In the genomic region with DNA sequence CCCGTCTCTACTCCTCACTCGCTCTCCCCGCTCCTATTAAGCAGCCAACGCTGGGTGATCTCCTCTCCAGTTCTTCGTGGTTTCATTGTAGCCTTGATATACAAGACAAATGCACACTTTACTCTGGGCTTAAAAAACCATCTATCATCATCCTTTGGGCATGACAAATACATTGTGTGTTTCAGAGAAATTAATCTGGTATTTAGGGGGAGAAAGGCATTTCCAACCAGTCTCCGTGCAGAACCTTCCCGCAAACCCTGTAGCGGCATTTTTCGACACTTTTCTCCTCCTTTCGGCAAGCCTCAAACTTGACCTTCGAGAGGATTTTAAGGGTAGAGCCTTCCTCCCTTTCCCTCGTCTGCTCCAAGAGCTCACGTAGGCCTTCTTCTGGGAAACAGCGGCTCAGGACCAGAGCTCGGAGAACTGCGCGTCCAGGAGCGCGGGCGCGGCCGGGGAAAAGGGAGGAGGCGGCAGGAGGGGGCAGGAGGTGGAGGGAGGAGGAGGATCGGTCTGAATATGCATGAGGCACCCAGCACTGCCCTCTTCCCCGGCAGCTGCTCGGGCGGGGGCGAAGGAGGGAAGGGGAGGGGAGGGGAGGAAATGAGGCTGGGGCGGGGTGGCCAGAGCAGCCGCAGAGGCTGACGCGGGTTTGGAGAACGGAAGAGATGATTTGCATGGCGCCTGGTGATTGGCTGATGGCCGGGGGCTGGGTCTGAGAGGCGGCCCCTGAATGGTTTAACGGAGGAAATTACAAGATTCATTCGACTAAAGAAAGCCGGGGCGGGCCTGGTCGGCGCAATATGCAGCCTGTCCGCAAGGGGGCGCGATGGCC, we compare ENCODE assay signal across 8 cellular contexts.
DNase-seq lines count a peak whose midpoint lies in the region; ATAC-seq, FAIRE-seq and TF ChIP-seq lines count a peak whose summit lies in the region.

No MANE protein-coding gene starts in this region.

- H3K9me3 Mint-ChIP-seq in central memory CD8-positive, alpha-beta T cell: no peaks in the 10 kb centered on the region

- H3K79me2 ChIP-seq in keratinocyte (ENCODE audit: control insufficient read depth, insufficient read depth, low read length): no peaks in the 10 kb centered on the region

- no peaks in the 10 kb centered on the region for H3K9me3 ChIP-seq in keratinocyte (ENCODE audit: control insufficient read depth, low read depth, low read length)

- H4K20me1 ChIP-seq in keratinocyte (ENCODE audit: control insufficient read depth, extremely low read depth, insufficient read depth, low read length): no peaks in the 10 kb centered on the region

- peaks cover 3% of the 10 kb centered on the region for H3K36me3 Mint-ChIP-seq in central memory CD8-positive, alpha-beta T cell (ENCODE audit: insufficient read depth)

- dilution Hi-C loops in keratinocyte (cut with MboI; ENCODE audit: extremely low pct_ligation_motif_present, low sequenced_read_pairs): no loop called here

- H3K4me3 Mint-ChIP-seq in central memory CD8-positive, alpha-beta T cell: no peak overlapping the region

- peaks cover 18% of the 10 kb centered on the region for H3K4me1 ChIP-seq in keratinocyte (ENCODE audit: control insufficient read depth, extremely low read depth, insufficient read depth, low read length)

- H3K36me3 ChIP-seq in keratinocyte (ENCODE audit: control insufficient read depth in 2 of 2, extremely low read depth in 1 of 2, insufficient read depth in 2 of 2, low read length in 2 of 2): no peaks in the 10 kb centered on the region

- H3K27ac ChIP-seq in keratinocyte (ENCODE audit: control insufficient read depth, insufficient read depth, low read length): no peak overlapping the region

- peak; percentile 36 to 78 (median 73) for TF ChIP-seq CTCF in keratinocyte (optimal IDR thresholded peaks at IDR 0.05 in 1 of 3, IDR thresholded peaks at IDR 0.05 in 1 of 3, conservative IDR thresholded peaks at IDR 0.05 in 1 of 3; ENCODE audit: extremely low read depth in 1 of 3, insufficient read depth in 2 of 3, low read length in 3 of 3)

- peak; percentile 66 for FAIRE-seq in keratinocyte (lab: Jason Lieb, UNC)

- H3K9me1 ChIP-seq in keratinocyte (ENCODE audit: control insufficient read depth, extremely low read depth, insufficient read depth, low read length): no peaks in the 10 kb centered on the region

- H3K27ac Mint-ChIP-seq in central memory CD8-positive, alpha-beta T cell (ENCODE audit: low read depth): no peak overlapping the region

- H3K27me3 ChIP-seq in keratinocyte (ENCODE audit: control insufficient read depth, extremely low read depth, insufficient read depth, low read length): peaks cover 55% of the 10 kb centered on the region

- H3K4me3 ChIP-seq in keratinocyte (ENCODE audit: control insufficient read depth in 2 of 3, extremely low read depth in 1 of 3, insufficient read depth in 2 of 3, low read depth in 1 of 3, low read length in 3 of 3): peak overlapping the region; percentile 35 to 83 (median 67)

- ATAC-seq in GM19025 (IDR thresholded peaks at IDR 0.05; ENCODE audit: low read depth, unreplicated experiment): peak; percentile 78
- ATAC-seq in HG03280 (IDR thresholded peaks at IDR 0.05; ENCODE audit: unreplicated experiment): peak; percentile 97
- ATAC-seq in central memory CD8-positive, alpha-beta T cell (replicated peaks; ENCODE audit: extremely low read depth, poor library complexity, severe bottlenecking): peak; percentile 89

- peak overlapping the region; percentile 90 for H2AFZ ChIP-seq in keratinocyte (ENCODE audit: control insufficient read depth, low read length)

- H3K4me1 Mint-ChIP-seq in central memory CD8-positive, alpha-beta T cell: peaks cover 13% of the 10 kb centered on the region

- DNase-seq in AG08396 (ENCODE audit: low spot score): peak; percentile 94
- peak; percentile 94 for DNase-seq in NCI-H2227 treated with DMSO at 0.1 percent for 48 hours (lab: John Stamatoyannopoulos, UW)
- peak; percentile 14 to 33 (median 20) for DNase-seq in activated CD4-positive, CD25-positive, alpha-beta regulatory T cell (lab: John Stamatoyannopoulos, UW)
- DNase-seq in central memory CD8-positive, alpha-beta T cell (ENCODE audit: low spot score in 2 of 2): peak; percentile 81 to 87
- peak; percentile 48 for DNase-seq in keratinocyte (ENCODE audit: low read depth, low spot score)
- peak; percentile 45 to 70 for DNase-seq in stimulated activated CD4-positive, alpha-beta T cell treated with anti-CD3 and anti-CD28 coated beads, Interleukin-12 subunit alpha, Interleukin-12 subunit beta, amount 100 ng/mL, for 24 hours (ENCODE audit: low read depth in 2 of 2)

- H3K9ac ChIP-seq in keratinocyte (ENCODE audit: control insufficient read depth, extremely low read depth, insufficient read depth, low read length): peak overlapping the region; percentile 37

- peaks cover 23% of the 10 kb centered on the region for H3K27me3 Mint-ChIP-seq in central memory CD8-positive, alpha-beta T cell

- H3K4me2 ChIP-seq in keratinocyte (ENCODE audit: control insufficient read depth, extremely low read depth, insufficient read depth, low read depth, low read length): peak overlapping the region; percentile 99

Comparison
In these comparisons a context has a peak if more than half of its experiments do, and no peak if none do; other contexts are left out.
1. DNase-seq: peak in every context shown above with its lines; median percentile 94 in AG08396; 94 in NCI-H2227 treated with DMSO at 0.1 percent for 48 hours; 84 in central memory CD8-positive, alpha-beta T cell; 58 in stimulated activated CD4-positive, alpha-beta T cell treated with anti-CD3 and anti-CD28 coated beads, Interleukin-12 subunit alpha, Interleukin-12 subunit beta, amount 100 ng/mL, for 24 hours; 48 in keratinocyte; 20 in activated CD4-positive, CD25-positive, alpha-beta regulatory T cell.